Comparison of ENCODE assay signal across 18 cellular contexts in genomic region chr1:16970132-16970910, GRCh38. TPM values are rescaled to one million over a fixed set of nuclear protein-coding genes. Genes with fewer than 3 reads are reported as not detected.
"Had no signal": no experiment of that assay in that cellular context is flagged by ENCODE, and none has a peak within 500 bp of the region (broad histone marks: within the 10 kb centered on the region; RNA-seq: fewer than 3 reads in every experiment).

No MANE protein-coding gene starts in this region.

- H3K9me3 ChIP-seq: ovary, psoas muscle, sigmoid colon, transverse colon had no signal

- H3K27me3 ChIP-seq: ovary, sigmoid colon, transverse colon had no signal

- H3K4me3 Mint-ChIP-seq: effector memory CD8-positive, alpha-beta T cell; memory B cell; natural killer cell; stimulated activated memory B cell treated with anti-CD40 and anti-IgM and Interleukin-4, amounts not matched to agents 10 μg/mL and 1 μg/mL and 100 μg/mL, for 72 hours had no signal

- DNase-seq: cerebellar nuclear complex; cortex of kidney; effector memory CD8-positive, alpha-beta T cell; left ventricle myocardium superior; natural killer cell; occipital lobe; ovary; posterior cingulate gyrus; psoas muscle; right cardiac atrium; sigmoid colon; stimulated activated CD4-positive, alpha-beta T cell treated with anti-CD3 and anti-CD28 coated beads, Interleukin-4, amount 100 ng/mL, for 4 hours; stimulated activated naive CD8-positive, alpha-beta T cell treated with anti-CD3 and anti-CD28 coated beads, Interleukin-15, Interleukin-2, amounts not matched to agents 100 U/mL and 50 U/mL, for 24 hours; transverse colon had no signal

- ATAC-seq: effector memory CD8-positive, alpha-beta T cell; left ventricle myocardium superior; natural killer cell; psoas muscle; right cardiac atrium; stimulated activated memory B cell treated with anti-CD40 and anti-IgM and Interleukin-4, amounts not matched to agents 10 μg/mL and 1 μg/mL and 100 μg/mL, for 72 hours; stimulated activated naive CD8-positive, alpha-beta T cell treated with anti-CD3 and anti-CD28 coated beads, Interleukin-15, Interleukin-2, amounts not matched to agents 100 U/mL and 50 U/mL, for 24 hours had no signal

- H3K9me3 Mint-ChIP-seq: effector memory CD8-positive, alpha-beta T cell; memory B cell; natural killer cell; stimulated activated memory B cell treated with anti-CD40 and anti-IgM and Interleukin-4, amounts not matched to agents 10 μg/mL and 1 μg/mL and 100 μg/mL, for 72 hours had no signal

- H3K36me3 Mint-ChIP-seq: natural killer cell had no signal

- H3K27ac ChIP-seq: ovary, psoas muscle, sigmoid colon, transverse colon had no signal

- H3K36me3 ChIP-seq: ovary, transverse colon had no signal

- H3K4me1 Mint-ChIP-seq: memory B cell, natural killer cell had no signal

- H3K4me1 ChIP-seq: psoas muscle had no signal

- H3K4me3 ChIP-seq: lung, ovary, psoas muscle, sigmoid colon, transverse colon had no signal

- H3K27me3 Mint-ChIP-seq: effector memory CD8-positive, alpha-beta T cell; memory B cell; stimulated activated memory B cell treated with anti-CD40 and anti-IgM and Interleukin-4, amounts not matched to agents 10 μg/mL and 1 μg/mL and 100 μg/mL, for 72 hours had no signal

- H3K27ac Mint-ChIP-seq: memory B cell; natural killer cell; stimulated activated memory B cell treated with anti-CD40 and anti-IgM and Interleukin-4, amounts not matched to agents 10 μg/mL and 1 μg/mL and 100 μg/mL, for 72 hours had no signal

RNA-seq across cellular contexts. Expression of gene MFAP2, which starts 10.1 kb away (rescaled TPM):
- total RNA-seq: mononuclear cell had no signal
